ENCODE assay signal across 8 cellular contexts in the genomic region with DNA sequence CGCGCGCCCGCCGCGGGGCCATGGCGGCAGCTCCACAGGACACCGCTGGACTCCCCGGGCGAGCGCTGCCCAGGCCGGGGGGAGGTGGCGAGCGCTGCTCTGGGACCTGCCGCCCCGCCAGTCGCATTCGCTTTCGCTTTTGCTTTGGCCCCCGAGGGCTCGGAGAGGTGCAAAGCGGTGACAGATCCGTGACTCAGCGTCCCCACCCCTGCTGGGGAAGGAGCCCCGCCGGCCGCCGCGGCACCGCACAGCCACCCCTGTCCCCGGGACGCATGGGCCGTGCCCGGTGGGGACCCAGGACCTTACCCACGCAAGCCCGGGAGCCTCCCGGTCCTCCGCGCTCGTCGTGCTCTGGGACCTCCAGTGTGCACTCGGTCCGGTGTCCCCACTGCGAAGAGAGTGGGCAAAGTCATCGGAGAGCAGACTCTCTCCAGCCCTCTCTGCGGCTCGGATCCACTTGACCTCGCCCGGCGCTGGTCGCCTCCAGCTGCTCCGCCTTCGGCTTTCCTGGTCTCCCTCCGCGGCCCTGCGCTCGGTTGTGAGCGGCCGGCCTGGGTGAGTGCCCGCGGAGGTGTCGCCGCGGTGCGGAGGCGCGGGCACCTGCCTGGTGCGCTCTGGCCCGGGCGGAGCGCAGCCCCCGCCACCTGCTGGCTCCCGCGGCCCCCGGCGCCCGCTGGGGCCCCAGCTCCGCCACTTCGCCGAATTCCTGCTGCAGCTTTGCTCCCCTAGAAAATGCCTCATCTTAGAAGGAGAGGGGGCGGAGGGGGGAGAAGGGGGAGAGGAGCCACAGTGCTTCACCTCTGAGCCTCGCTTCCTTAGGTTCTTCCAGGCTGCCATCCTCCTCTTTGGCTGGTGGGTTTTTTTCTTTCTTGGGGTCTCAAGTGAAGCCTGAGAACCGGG. TPM values are rescaled to one million over a fixed set of nuclear protein-coding genes. Genes with fewer than 3 reads are reported as not detected.
DNase-seq lines count a peak whose midpoint lies in the region; ATAC-seq and TF ChIP-seq lines count a peak whose summit lies in the region.

Gene IL15RA, minus strand, starts transcription at position 73 of the 900 bp plus-strand sequence. Its CDS starts 51 bp downstream, at position 22.

- no peak for TF ChIP-seq CTCF in CD8-positive, alpha-beta T cell (IDR thresholded peaks at IDR 0.05)
- TF ChIP-seq CTCF in SU-DHL-6 (IDR thresholded peaks at IDR 0.05; ENCODE audit: insufficient read depth, low read length, poor library complexity, severe bottlenecking): no peak
- TF ChIP-seq CTCF in psoas muscle (IDR thresholded peaks at IDR 0.05): peak; percentile 15
- TF ChIP-seq CTCF in vagina (IDR thresholded peaks at IDR 0.05): no peak

- H3K27ac Mint-ChIP-seq in CD8-positive, alpha-beta T cell: peak within 1 kb of the TSS; percentile 96
- H3K27ac Mint-ChIP-seq in activated naive CD8-positive, alpha-beta T cell: peak within 1 kb of the TSS; percentile 97

- no peaks in the 10 kb centered on the region for H3K79me2 ChIP-seq in SU-DHL-6 (ENCODE audit: insufficient read depth, low read length)

- 0 to 1% (median 1%) methylated on average over 38 to 83 of the region's 83 CpGs for WGBS in psoas muscle, 3 donors

- CTCF ChIA-PET in CD8-positive, alpha-beta T cell (lab: Charles Lee): interaction anchor here (0.7 to 1.5 kb wide), 4 partner anchors 19 to 363 kb away, joined by 3 to 5 read pairs (median 3); no protein-coding TSS in a partner anchor

- POLR2A ChIA-PET in CD8-positive, alpha-beta T cell (lab: Charles Lee): interaction anchor here (0.6 to 3.2 kb wide), 7 partner anchors 10 to 110 kb away, joined by 3 to 15 read pairs (median 3); partner anchors contain the start of genes ANKRD16 and FBH1

- H3K27me3 ChIP-seq in CD8-positive, alpha-beta T cell (ENCODE audit: insufficient read depth, low read length): no peaks in the 10 kb centered on the region
- H3K27me3 ChIP-seq in SU-DHL-6 (ENCODE audit: low read length): no peaks in the 10 kb centered on the region
- no peaks in the 10 kb centered on the region for H3K27me3 ChIP-seq in psoas muscle (ENCODE audit: insufficient read depth in 3 of 3, low read length in 2 of 3)
- H3K27me3 ChIP-seq in vagina: no peaks in the 10 kb centered on the region

- DNase-seq in CD8-positive, alpha-beta T cell: peak; percentile 54 to 86 (median 80)
- DNase-seq in cardiac septum (ENCODE audit: low spot score): peak; percentile 93
- peak; percentile 80 to 88 for DNase-seq in psoas muscle
- DNase-seq in vagina (ENCODE audit: extremely low spot score in 2 of 2): no peak

- no peaks in the 10 kb centered on the region for H4K20me1 ChIP-seq in SU-DHL-6 (ENCODE audit: low read depth, low read length)

- no peaks in the 10 kb centered on the region for H3K9me3 ChIP-seq in CD8-positive, alpha-beta T cell (ENCODE audit: low read length)
- no peaks in the 10 kb centered on the region for H3K9me3 ChIP-seq in SU-DHL-6 (ENCODE audit: insufficient read depth, low read length)
- H3K9me3 ChIP-seq in psoas muscle: no peaks in the 10 kb centered on the region
- no peaks in the 10 kb centered on the region for H3K9me3 ChIP-seq in vagina

- H3K36me3 Mint-ChIP-seq in CD8-positive, alpha-beta T cell: peaks cover 7% of the 10 kb centered on the region
- peaks cover 2% of the 10 kb centered on the region for H3K36me3 Mint-ChIP-seq in activated naive CD8-positive, alpha-beta T cell

- peaks cover 12% of the 10 kb centered on the region for H3K4me1 ChIP-seq in CD8-positive, alpha-beta T cell (ENCODE audit: insufficient read depth, low read length)
- H3K4me1 ChIP-seq in psoas muscle (peaks cover 7% of the 10 kb centered on the region), vagina (peaks cover 23% of the 10 kb centered on the region)

- peak within 1 kb of the TSS; percentile 97 for H3K4me3 Mint-ChIP-seq in CD8-positive, alpha-beta T cell
- peak within 1 kb of the TSS; percentile 97 for H3K4me3 Mint-ChIP-seq in activated naive CD8-positive, alpha-beta T cell

- TF ChIP-seq POLR2A in vagina (IDR thresholded peaks at IDR 0.05): peak in 1 of 2 donors; percentile 21

- no peaks in the 10 kb centered on the region for H3K9me2 ChIP-seq in SU-DHL-6 (replicated peaks; ENCODE audit: insufficient read depth, low read length)

- peak; percentile 78 for ATAC-seq in CD8-positive, alpha-beta T cell
- ATAC-seq in GM19397 (IDR thresholded peaks at IDR 0.05; ENCODE audit: unreplicated experiment) (peak; percentile 71), HG03521 (IDR thresholded peaks at IDR 0.05; ENCODE audit: unreplicated experiment) (peak; percentile 57), psoas muscle (peak; percentile 84 to 87 (median 86))

- H3K4me1 Mint-ChIP-seq in CD8-positive, alpha-beta T cell (ENCODE audit: low read depth): peaks cover 24% of the 10 kb centered on the region
- H3K4me1 Mint-ChIP-seq in activated naive CD8-positive, alpha-beta T cell (ENCODE audit: low read depth): peaks cover 30% of the 10 kb centered on the region

- intact Hi-C loops in CD8-positive, alpha-beta T cell (cut with DNase I, micrococcal nuclease): loop anchor here (1.0 to 10.0 kb wide), 10 partner anchors 37 to 293 kb away; partner anchors contain the start of genes ANKRD16 (in 2 of the 2), GDI2 (in 2 of the 2), TASOR2 (in 2 of the 2) and PFKFB3 (in 1 of the 2)
- intact Hi-C loops in cardiac septum (cut with DNase I): loop anchor here (2.0 kb wide), 1 partner anchor 31 kb away; no protein-coding TSS in a partner anchor
- intact Hi-C loops in psoas muscle (cut with DNase I): loop anchor here (5.0 to 10.0 kb wide), 2 partner anchors 85 to 163 kb away; partner anchors contain the start of genes FBH1 (in 1 of the 2) and GDI2 (in 1 of the 2)
- intact Hi-C loops in vagina (cut with DNase I): no loop called here

- peak within 1 kb of the TSS; percentile 94 for H2AFZ ChIP-seq in SU-DHL-6 (ENCODE audit: low read depth, low read length, severe bottlenecking)

- H3K9me3 Mint-ChIP-seq in CD8-positive, alpha-beta T cell: no peaks in the 10 kb centered on the region
- H3K9me3 Mint-ChIP-seq in activated naive CD8-positive, alpha-beta T cell (ENCODE audit: low read depth): no peaks in the 10 kb centered on the region

- H3K27ac ChIP-seq in CD8-positive, alpha-beta T cell (ENCODE audit: low read depth, low read length): peak within 1 kb of the TSS; percentile 77
- no peak within 1 kb of the TSS for H3K27ac ChIP-seq in SU-DHL-6 (ENCODE audit: low read depth, low read length)
- H3K27ac ChIP-seq in psoas muscle: peak within 1 kb of the TSS; percentile 93
- H3K27ac ChIP-seq in vagina: peak within 1 kb of the TSS; percentile 98

- H3K4me3 ChIP-seq in CD8-positive, alpha-beta T cell (ENCODE audit: low read depth, low read length): peak within 1 kb of the TSS; percentile 95
- H3K4me3 ChIP-seq in SU-DHL-6 (ENCODE audit: insufficient read depth, low read length, poor library complexity, severe bottlenecking): peak within 1 kb of the TSS; percentile 93
- H3K4me3 ChIP-seq in psoas muscle: peak within 1 kb of the TSS; percentile 89
- peak within 1 kb of the TSS; percentile 94 to 96 for H3K4me3 ChIP-seq in vagina

- H3K36me3 ChIP-seq in CD8-positive, alpha-beta T cell (ENCODE audit: insufficient read depth, low read length): no peaks in the 10 kb centered on the region
- H3K36me3 ChIP-seq in SU-DHL-6 (ENCODE audit: low read length) (no peaks in the 10 kb centered on the region), psoas muscle (ENCODE audit: insufficient read depth in 1 of 2, low read depth in 1 of 2) (no peaks in the 10 kb centered on the region), vagina (no peaks in the 10 kb centered on the region)

- peak within 1 kb of the TSS; percentile 60 for H3K9ac ChIP-seq in SU-DHL-6 (ENCODE audit: low read length)

- H3F3A ChIP-seq in SU-DHL-6 (ENCODE audit: insufficient read depth): no peaks in the 10 kb centered on the region

- peak within 1 kb of the TSS; percentile 69 for H3K4me2 ChIP-seq in SU-DHL-6 (ENCODE audit: low read depth, low read length, poor library complexity, severe bottlenecking)

- H3K27me3 Mint-ChIP-seq in CD8-positive, alpha-beta T cell (ENCODE audit: low read depth): no peaks in the 10 kb centered on the region
- H3K27me3 Mint-ChIP-seq in activated naive CD8-positive, alpha-beta T cell: no peaks in the 10 kb centered on the region

RNA-seq across cellular contexts. Expression of gene IL15RA, which starts in this region (rescaled TPM):
- total RNA-seq in CD8-positive, alpha-beta T cell: 1 to 10 TPM; 4.8 to 5.4 TPM
- 3.9 TPM for total RNA-seq in cardiac septum
- total RNA-seq in psoas muscle: 10 to 100 TPM in 1 of 4 donors, 1 to 10 TPM in 3; 7.9 to 10.9 (median 9.5) TPM
- polyA plus RNA-seq in psoas muscle: 10 to 100 TPM in 2 of 3 donors, 1 to 10 TPM in 1; 8.9 to 13.1 (median 11.2) TPM
- 41.0 TPM for total RNA-seq in vagina

Comparison
In these comparisons a context has a peak if more than half of its experiments do, and no peak if none do; other contexts are left out.
1. DNase-seq: peak in CD8-positive, alpha-beta T cell (7 of 7), cardiac septum (single experiment) and psoas muscle (2 of 2); none in vagina (0 of 2).
2. Peak in every context shown above with its lines, with median percentiles within 50 percentile points of each other: ATAC-seq and H3K4me3 ChIP-seq.